In the genomic region with DNA sequence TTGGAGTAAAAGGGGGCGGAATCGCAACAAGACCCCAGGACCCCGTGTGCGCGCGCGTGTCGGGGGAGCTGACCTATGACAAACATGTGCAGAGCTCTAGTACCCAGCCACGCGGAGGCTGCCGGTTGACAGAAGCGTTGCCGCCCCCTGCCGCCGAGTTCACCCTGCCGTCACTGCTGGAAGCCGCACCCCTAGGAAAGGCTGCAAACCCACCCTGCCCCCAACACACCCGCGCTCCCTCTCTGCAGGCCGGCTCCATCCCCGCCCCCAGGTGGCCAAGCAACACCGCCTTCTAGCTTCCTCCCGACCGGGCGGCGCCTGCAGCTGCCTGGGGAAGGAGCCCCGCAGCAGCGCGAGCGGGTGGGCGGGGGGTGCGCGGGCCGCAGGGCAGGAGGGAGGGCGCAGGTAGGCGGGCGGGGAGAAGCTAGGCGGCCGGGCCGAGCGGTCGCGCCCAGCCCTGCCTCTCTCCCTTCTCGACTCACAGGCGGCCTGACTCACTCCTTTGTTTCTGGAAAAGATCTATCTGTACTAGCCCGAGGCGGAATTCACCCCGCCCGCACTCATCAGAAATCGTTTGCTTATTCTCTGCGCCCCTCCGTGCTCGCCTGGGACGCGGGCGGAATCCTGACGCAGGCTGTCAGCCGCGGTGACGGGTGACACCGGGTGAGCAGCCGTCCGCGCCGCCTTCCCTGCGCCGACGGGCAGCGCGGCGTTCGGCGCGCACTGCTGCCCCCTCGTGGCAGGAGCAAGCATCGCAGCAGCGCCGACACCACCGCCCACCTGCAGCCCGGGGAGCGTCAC, we compare ENCODE assay signal across 1 cellular context.
TF ChIP-seq lines count a peak whose summit lies in the region.

No MANE protein-coding gene starts in this region.

TF ChIP-seq in GM23338, 12 proteins besides CTCF, POLR2A, EP300 and RAD21:
- peak; percentile 84 for TF ChIP-seq CREB1 (CRISPR knock-in tag; IDR thresholded peaks at IDR 0.05; ENCODE audit: low read depth)
- TF ChIP-seq ZNF114 (CRISPR knock-in tag; IDR thresholded peaks at IDR 0.05): no peak
- TF ChIP-seq NANOG (IDR thresholded peaks at IDR 0.05; ENCODE audit: borderline replicate concordance): 0 out of 2 replicates have a peak, but pooled peaks have one; percentile 37
